Comparison of ENCODE assay signal across 8 cellular contexts in genomic region chr11:102306048-102306575, GRCh38. TPM values are rescaled to one million over a fixed set of nuclear protein-coding genes. Genes with fewer than 3 reads are reported as not detected.
DNase-seq lines count a peak whose midpoint lies in the region; ATAC-seq, FAIRE-seq and TF ChIP-seq lines count a peak whose summit lies in the region.

No MANE protein-coding gene starts in this region.

- peaks cover 7% of the 10 kb centered on the region; the same call in 2 of the 3 replicates for H3K9me3 ChIP-seq in GM12878 (replicated peaks; ENCODE audit: control insufficient read depth, insufficient read depth, low read length)

- H4K20me1 ChIP-seq in GM12878 (ENCODE audit: control insufficient read depth, insufficient read depth): no peaks in the 10 kb centered on the region

- TF ChIP-seq EP300 in GM12878 (IDR thresholded peaks at IDR 0.05; ENCODE audit: borderline replicate concordance in 1 of 2, control insufficient read depth in 1 of 2, low read depth in 2 of 2, low read length in 2 of 2): no peak

- H3K4me1 Mint-ChIP-seq in osteocyte (ENCODE audit: unreplicated experiment): peaks cover 20% of the 10 kb centered on the region

- TF ChIP-seq RAD21 in GM12878 (IDR thresholded peaks at IDR 0.05; ENCODE audit: insufficient read depth, low read depth, low read length): no peak

- DNase-seq in Caki2 (ENCODE audit: low read depth): peak; percentile 61
- no peak for DNase-seq in NB4 (ENCODE audit: low read depth)
- no peak for DNase-seq in GM12878 (ENCODE audit: low read depth, low spot score)
- no peak for DNase-seq in osteocyte (ENCODE audit: extremely low spot score, unreplicated experiment)
- no peak for DNase-seq in NCI-H1048 (lab: John Stamatoyannopoulos, UW)
- no peak for DNase-seq in NCI-H2107 (lab: John Stamatoyannopoulos, UW)

- H3K9me3 Mint-ChIP-seq in osteocyte (ENCODE audit: unreplicated experiment): peaks cover 17% of the 10 kb centered on the region

- no peaks in the 10 kb centered on the region for H3K27me3 Mint-ChIP-seq in osteocyte (ENCODE audit: unreplicated experiment)

- RAD21 ChIA-PET in GM12878 (lab: Charles Lee; ENCODE audit: unreplicated experiment): interaction anchor here (1.8 to 3.8 kb wide), 2 partner anchors 12 to 307 kb away, joined by 7 to 17 read pairs; no protein-coding TSS in a partner anchor

- POLR2A ChIA-PET in GM12878 (lab: Charles Lee): interaction anchor here (1.0 to 1.6 kb wide), 2 partner anchors 9 to 12 kb away, joined by 6 to 7 read pairs; no protein-coding TSS in a partner anchor

- TF ChIP-seq POLR2A in NB4 (IDR thresholded peaks at IDR 0.05; ENCODE audit: extremely low read depth, insufficient read length): no peak
- TF ChIP-seq POLR2A in GM12878 (IDR thresholded peaks at IDR 0.05; ENCODE audit: low read depth, low read length): no peak

- H3K27ac Mint-ChIP-seq in osteocyte (ENCODE audit: unreplicated experiment): no peak overlapping the region

- no peaks in the 10 kb centered on the region for H3K27me3 ChIP-seq in GM12878 (replicated peaks in 1 of 2; ENCODE audit: control insufficient read depth in 2 of 2, insufficient read depth in 2 of 2, low read length in 1 of 2)

- CTCF ChIA-PET in GM12878 (lab: Yijun Ruan, JAX): interaction anchor here (1.0 to 12.0 kb wide), 5 partner anchors 14 to 308 kb away, joined by 3 to 219 read pairs (median 5); no protein-coding TSS in a partner anchor

- TF ChIP-seq CTCF in NB4 (IDR thresholded peaks at IDR 0.05; ENCODE audit: low read depth, low read length): peak; percentile 7
- TF ChIP-seq CTCF in GM12878 (IDR thresholded peaks at IDR 0.05 in 2 of 3, conservative IDR thresholded peaks at IDR 0.05 in 1 of 3; ENCODE audit: control insufficient read depth in 2 of 3, extremely low read depth in 1 of 3, insufficient read depth in 1 of 3, low read depth in 3 of 3, low read length in 3 of 3): 0 out of 6 replicates have a peak, but pooled peaks of 1 of the 3 experiments have one; percentile 6
- peak; percentile 19 for TF ChIP-seq CTCF in osteocyte (IDR thresholded peaks at IDR 0.05)

- no peak overlapping the region for H3K4me3 Mint-ChIP-seq in osteocyte (ENCODE audit: unreplicated experiment)

- H3K36me3 Mint-ChIP-seq in osteocyte (ENCODE audit: unreplicated experiment): no peaks in the 10 kb centered on the region

- no peak overlapping the region for H3K4me2 ChIP-seq in GM12878 (ENCODE audit: control insufficient read depth, insufficient read depth)

- H3K79me2 ChIP-seq in GM12878 (ENCODE audit: control insufficient read depth, insufficient read depth, low read length): no peaks in the 10 kb centered on the region

- WGBS in GM12878 (ENCODE audit: insufficient coverage, insufficient replicate concordance, low lambda C conversion rate, missing lambda C conversion rate): 80% methylated on average over 5 of the region's 5 CpGs

- intact Hi-C loops in GM12878 (cut with micrococcal nuclease; ENCODE audit: unreplicated experiment): no loop called here

- no TSS peak for BruUV-seq in GM12878 (replicated peaks; lab: Mats Ljungman, UMichigan)

- H3K9ac ChIP-seq in GM12878 (ENCODE audit: control insufficient read depth, insufficient read depth, low read length): no peak overlapping the region

- H3K4me1 ChIP-seq in GM12878 (ENCODE audit: control insufficient read depth, insufficient read depth, low read length): peaks cover 9% of the 10 kb centered on the region

- no peak overlapping the region for H2AFZ ChIP-seq in GM12878 (ENCODE audit: control insufficient read depth, low read depth, low read length)

- peak; percentile 50 for ATAC-seq in GM12878
- ATAC-seq in HG03439 (IDR thresholded peaks at IDR 0.05; ENCODE audit: unreplicated experiment): no peak
- no peak for ATAC-seq in GM21390 (IDR thresholded peaks at IDR 0.05; ENCODE audit: unreplicated experiment)

- H3K4me3 ChIP-seq in NB4 (ENCODE audit: low read depth, low read length) (no peak overlapping the region), GM12878 (no peak overlapping the region)

- in situ Hi-C loops in Caki2 (cut with HindIII; ENCODE audit: low pct_unique_long_range_greater_than_20kb, low sequenced_read_pairs): no loop called here
- in situ Hi-C loops in GM12878 (cut with MboI): no loop called here

- no peak for FAIRE-seq in GM12878 (lab: Jason Lieb, UNC)

- no peak overlapping the region for H3K27ac ChIP-seq in GM12878 (ENCODE audit: control insufficient read depth, insufficient read depth)

- no peaks in the 10 kb centered on the region for H3K36me3 ChIP-seq in GM12878 (ENCODE audit: control insufficient read depth in 2 of 2, insufficient read depth in 2 of 2, low read length in 1 of 2)

- SMC1A ChIA-PET in GM12878 (lab: Charles Lee; ENCODE audit: uncharacterized antibody, unreplicated experiment): interaction anchor here (1.1 to 1.6 kb wide), 4 partner anchors 10 to 18 kb away, joined by 4 to 10 read pairs (median 4); no protein-coding TSS in a partner anchor

TF ChIP-seq in GM12878, 131 proteins besides CTCF, POLR2A, EP300 and RAD21 (continues in another document):
- TF ChIP-seq SMAD5 (IDR thresholded peaks at IDR 0.05; ENCODE audit: low read depth) (no peak), ATF7 (IDR thresholded peaks at IDR 0.05; ENCODE audit: low read depth) (no peak), BHLHE40 (IDR thresholded peaks at IDR 0.05; ENCODE audit: borderline replicate concordance in 1 of 2, low read depth in 2 of 2, low read length in 1 of 2) (no peak), SIN3A (IDR thresholded peaks at IDR 0.05; ENCODE audit: low read depth, low read length) (no peak), MAX (IDR thresholded peaks at IDR 0.05; ENCODE audit: low read depth, low read length) (no peak), GABPA (IDR thresholded peaks at IDR 0.05; ENCODE audit: low read depth) (no peak), USF2 (IDR thresholded peaks at IDR 0.05; ENCODE audit: borderline replicate concordance, low read depth, low read length) (no peak), ZNF622 (IDR thresholded peaks at IDR 0.05) (no peak)

RNA-seq across cellular contexts. Expression of gene BIRC3, which starts 11.2 kb away (rescaled TPM):
- total RNA-seq in Caki2 (2014; rRNA removed; shearing (Covaris generic); ENCODE audit: low replicate concordance): 12.2 and 12.6 TPM in 2 replicates
- total RNA-seq in GM12878 (2013; cell fraction: nucleolus; rRNA removed): 365 and 388 TPM in 2 replicates
- total RNA-seq in GM12878 (2014; rRNA removed): 79.4 and 101 TPM in 2 replicates
- 134 and 136 TPM in 2 replicates for total RNA-seq in GM12878 (2014; rRNA removed; fragmentation: Illumina TruSeq; extraction: Trizol)
- 85.5 and 88.0 TPM in 2 replicates for total RNA-seq in GM12878 (2021)
- 22.3 TPM for polyA plus RNA-seq in GM12878 (2011; ENCODE audit: low read depth)
- polyA plus RNA-seq in GM12878 (2011; rRNA removed): 351 and 618 TPM in 2 replicates
- polyA plus RNA-seq in GM12878 (2011; cell fraction: cytosol; rRNA removed): 93.8 and 107 TPM in 2 replicates
- 169 and 198 TPM in 2 replicates for polyA plus RNA-seq in GM12878 (2011; cell fraction: nucleus; rRNA removed)
- polyA plus RNA-seq in GM12878 (2012): 37.8 and 62.2 TPM in 2 replicates
- 102 and 135 TPM in 2 replicates for polyA plus RNA-seq in GM12878 (2014; fragmentation: Illumina TruSeq; extraction: Trizol)
- 10 to 100 TPM; 63.8 to 92.9 TPM for polyA plus RNA-seq in GM12878 (2014; fragmentation: Nextera tagmentation; extraction: Ambion mirVana)
- polyA plus RNA-seq in GM12878 (2014; rRNA removed): 53.4 and 70.7 TPM in 2 replicates
- 10 to 100 TPM; 42.1 to 56.9 TPM for polyA plus RNA-seq in GM12878 (2016; fragmentation: Nextera tagmentation; extraction: Ambion mirVana)
- 200 and 265 TPM in 2 replicates for polyA minus RNA-seq in GM12878 (2011; rRNA and poly(A)+ RNA removed)
- polyA minus RNA-seq in GM12878 (2011; cell fraction: cytosol; rRNA and poly(A)+ RNA removed): 83.1 and 90.7 TPM in 2 replicates
- 108 and 125 TPM in 2 replicates for polyA minus RNA-seq in GM12878 (2011; cell fraction: nucleus; rRNA and poly(A)+ RNA removed)
- total RNA-seq in osteocyte: 1.0 and 1.5 TPM in 2 replicates

RNA-seq across cellular contexts. Expression of gene BIRC2, which starts 40.9 kb away (rescaled TPM):
- total RNA-seq in Caki2 (2014; rRNA removed; shearing (Covaris generic); ENCODE audit: low replicate concordance): 37.2 and 46.7 TPM in 2 replicates
- 192 and 210 TPM in 2 replicates for total RNA-seq in GM12878 (2013; cell fraction: nucleolus; rRNA removed)
- total RNA-seq in GM12878 (2014; rRNA removed) (25.1 and 30.8 TPM in 2 replicates), GM12878 (2014; rRNA removed; fragmentation: Illumina TruSeq; extraction: Trizol) (33.4 and 33.9 TPM in 2 replicates), GM12878 (2021) (23.2 and 24.3 TPM in 2 replicates), osteocyte (46.0 and 51.3 TPM in 2 replicates)
- 11.0 TPM for polyA plus RNA-seq in GM12878 (2011; ENCODE audit: low read depth)
- polyA plus RNA-seq in GM12878 (2011; rRNA removed) (75.8 and 118 TPM in 2 replicates), GM12878 (2014; fragmentation: Illumina TruSeq; extraction: Trizol) (31.8 and 44.0 TPM in 2 replicates), GM12878 (2014; fragmentation: Nextera tagmentation; extraction: Ambion mirVana) (10 to 100 TPM; 13.8 to 17.8 TPM), GM12878 (2014; rRNA removed) (16.1 and 21.4 TPM in 2 replicates), GM12878 (2016; fragmentation: Nextera tagmentation; extraction: Ambion mirVana) (10 to 100 TPM; 27.9 to 30.2 TPM)
- polyA plus RNA-seq in GM12878 (2011; cell fraction: cytosol; rRNA removed): 38.3 and 48.2 TPM in 2 replicates
- 77.2 and 113 TPM in 2 replicates for polyA plus RNA-seq in GM12878 (2011; cell fraction: nucleus; rRNA removed)
- 18.8 and 22.7 TPM in 2 replicates for polyA plus RNA-seq in GM12878 (2012)
- 76.5 and 81.3 TPM in 2 replicates for polyA minus RNA-seq in GM12878 (2011; rRNA and poly(A)+ RNA removed)
- polyA minus RNA-seq in GM12878 (2011; cell fraction: cytosol; rRNA and poly(A)+ RNA removed): 13.5 and 14.9 TPM in 2 replicates
- 93.9 and 98.3 TPM in 2 replicates for polyA minus RNA-seq in GM12878 (2011; cell fraction: nucleus; rRNA and poly(A)+ RNA removed)
